Comparison of ENCODE assay signal across 1 cellular context in the genomic region with DNA sequence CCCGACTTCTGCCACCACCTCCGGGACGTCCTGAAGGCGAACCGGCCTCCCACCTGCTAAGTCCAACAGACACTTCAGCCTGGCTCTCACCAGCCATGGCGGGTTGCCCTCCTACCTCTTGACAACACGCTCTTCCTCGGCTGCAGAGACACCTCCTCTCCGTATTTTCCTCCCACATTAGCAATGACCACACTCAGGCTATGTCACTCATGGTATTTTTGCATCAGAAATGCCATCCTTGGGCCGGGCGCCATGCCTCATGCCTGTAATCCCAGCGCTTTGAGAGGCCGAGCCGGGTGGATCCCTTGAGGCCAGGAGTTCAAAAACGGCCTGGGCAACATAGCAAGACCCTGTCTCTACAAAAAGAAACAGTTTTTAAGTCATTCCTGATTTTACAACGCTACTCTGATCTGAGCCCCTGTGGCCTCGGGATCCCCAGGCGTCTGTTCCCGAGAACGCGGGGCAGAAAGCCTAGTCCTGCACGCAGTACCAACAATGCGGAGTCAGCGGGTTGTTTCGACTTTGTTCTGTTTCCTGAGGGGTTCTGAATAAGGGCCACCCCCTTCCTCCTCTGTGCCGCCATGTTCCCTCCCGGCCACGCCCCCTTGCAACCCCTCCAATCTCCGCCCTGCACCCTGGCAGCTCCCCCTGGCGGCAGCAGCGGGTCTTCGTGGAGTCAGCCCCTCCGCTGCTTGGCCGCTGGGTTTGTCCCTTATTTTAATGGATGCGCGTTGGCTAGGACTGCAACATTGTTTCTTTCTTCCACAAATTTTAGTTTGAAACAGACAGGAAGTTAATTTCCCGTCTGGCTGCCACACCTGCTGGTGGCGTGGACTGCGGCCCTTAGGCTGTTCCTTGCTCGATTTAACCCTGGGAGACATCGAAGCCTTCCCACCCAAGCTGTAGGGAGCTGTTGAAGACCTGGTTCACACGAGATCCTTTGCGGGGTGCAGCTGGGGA.
A peak's percentile ranks its signal among the peaks of the same experiment; 100 is the strongest.
TF ChIP-seq lines count a peak whose summit lies in the region.

No MANE protein-coding gene starts in this region.

TF ChIP-seq in HepG2, 621 proteins besides CTCF, POLR2A, EP300 and RAD21 (continued from another document and continues in another):
- peak; percentile 71; the same call in 1 of the 2 replicates for TF ChIP-seq ZNF580 (CRISPR knock-in tag; IDR thresholded peaks at IDR 0.05; ENCODE audit: borderline replicate concordance, low read depth)
- no peak for TF ChIP-seq U2AF2 (IDR thresholded peaks at IDR 0.05; ENCODE audit: low read depth, low read length)
- peak; percentile 50; the same call in 1 of the 2 replicates for TF ChIP-seq ZBTB3 (CRISPR knock-in tag; IDR thresholded peaks at IDR 0.05; ENCODE audit: borderline replicate concordance, low read depth)
- TF ChIP-seq ZNF761 (CRISPR knock-in tag; conservative IDR thresholded peaks at IDR 0.05) = no peak
- peak; percentile 91 for TF ChIP-seq SP4 (CRISPR knock-in tag; IDR thresholded peaks at IDR 0.05)
- TF ChIP-seq, protein P1, sequence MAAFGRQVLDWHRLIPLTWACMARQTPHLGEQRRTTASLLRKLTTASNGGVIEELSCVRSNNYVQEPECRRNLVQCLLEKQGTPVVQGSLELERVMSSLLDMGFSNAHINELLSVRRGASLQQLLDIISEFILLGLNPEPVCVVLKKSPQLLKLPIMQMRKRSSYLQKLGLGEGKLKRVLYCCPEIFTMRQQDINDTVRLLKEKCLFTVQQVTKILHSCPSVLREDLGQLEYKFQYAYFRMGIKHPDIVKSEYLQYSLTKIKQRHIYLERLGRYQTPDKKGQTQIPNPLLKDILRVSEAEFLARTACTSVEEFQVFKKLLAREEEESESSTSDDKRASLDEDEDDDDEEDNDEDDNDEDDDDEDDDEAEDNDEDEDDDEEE (CRISPR knock-in tag; IDR thresholded peaks at IDR 0.05) = no peak
- TF ChIP-seq POLR2G (IDR thresholded peaks at IDR 0.05; ENCODE audit: low read depth, low read length) = peak; percentile 87
- no peak for TF ChIP-seq FOXA1 (IDR thresholded peaks at IDR 0.05)
- TF ChIP-seq FOXA1 (CRISPR knock-in tag; IDR thresholded peaks at IDR 0.05) = peak; percentile 14; the same call in 1 of the 2 replicates
- TF ChIP-seq, protein P2, sequence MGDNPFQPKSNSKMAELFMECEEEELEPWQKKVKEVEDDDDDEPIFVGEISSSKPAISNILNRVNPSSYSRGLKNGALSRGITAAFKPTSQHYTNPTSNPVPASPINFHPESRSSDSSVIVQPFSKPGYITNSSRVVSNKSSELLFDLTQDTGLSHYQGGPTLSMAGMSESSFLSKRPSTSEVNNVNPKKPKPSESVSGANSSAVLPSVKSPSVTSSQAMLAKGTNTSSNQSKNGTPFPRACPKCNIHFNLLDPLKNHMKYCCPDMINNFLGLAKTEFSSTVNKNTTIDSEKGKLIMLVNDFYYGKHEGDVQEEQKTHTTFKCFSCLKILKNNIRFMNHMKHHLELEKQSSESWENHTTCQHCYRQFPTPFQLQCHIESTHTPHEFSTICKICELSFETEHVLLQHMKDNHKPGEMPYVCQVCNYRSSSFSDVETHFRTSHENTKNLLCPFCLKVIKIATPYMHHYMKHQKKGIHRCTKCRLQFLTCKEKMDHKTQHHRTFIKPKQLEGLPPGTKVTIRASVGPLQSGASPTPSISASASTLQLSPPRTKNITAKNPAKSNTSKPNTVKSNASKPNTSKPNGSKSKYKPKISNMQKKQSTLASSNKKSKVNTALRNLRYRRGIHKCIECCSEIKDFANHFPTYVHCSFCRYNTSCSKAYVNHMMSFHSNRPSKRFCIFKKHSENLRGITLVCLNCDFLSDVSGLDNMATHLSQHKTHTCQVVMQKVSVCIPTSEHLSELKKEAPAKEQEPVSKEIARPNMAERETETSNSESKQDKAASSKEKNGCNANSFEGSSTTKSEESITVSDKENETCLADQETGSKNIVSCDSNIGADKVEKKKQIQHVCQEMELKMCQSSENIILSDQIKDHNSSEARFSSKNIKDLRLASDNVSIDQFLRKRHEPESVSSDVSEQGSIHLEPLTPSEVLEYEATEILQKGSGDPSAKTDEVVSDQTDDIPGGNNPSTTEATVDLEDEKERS (CRISPR knock-in tag; IDR thresholded peaks at IDR 0.05) = 0 out of 2 replicates have a peak, but pooled peaks have one; percentile 43
- peak; percentile 56; the same call in 1 of the 2 replicates for TF ChIP-seq MIXL1 (CRISPR knock-in tag; IDR thresholded peaks at IDR 0.05)
- TF ChIP-seq, protein P3, sequence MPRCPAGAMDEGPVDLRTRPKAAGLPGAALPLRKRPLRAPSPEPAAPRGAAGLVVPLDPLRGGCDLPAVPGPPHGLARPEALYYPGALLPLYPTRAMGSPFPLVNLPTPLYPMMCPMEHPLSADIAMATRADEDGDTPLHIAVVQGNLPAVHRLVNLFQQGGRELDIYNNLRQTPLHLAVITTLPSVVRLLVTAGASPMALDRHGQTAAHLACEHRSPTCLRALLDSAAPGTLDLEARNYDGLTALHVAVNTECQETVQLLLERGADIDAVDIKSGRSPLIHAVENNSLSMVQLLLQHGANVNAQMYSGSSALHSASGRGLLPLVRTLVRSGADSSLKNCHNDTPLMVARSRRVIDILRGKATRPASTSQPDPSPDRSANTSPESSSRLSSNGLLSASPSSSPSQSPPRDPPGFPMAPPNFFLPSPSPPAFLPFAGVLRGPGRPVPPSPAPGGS (CRISPR knock-in tag; IDR thresholded peaks at IDR 0.05) = peak; percentile 38
- peak; percentile 67 for TF ChIP-seq RBFOX2 (IDR thresholded peaks at IDR 0.05; ENCODE audit: low read depth, low read length)
- TF ChIP-seq, protein P4, sequence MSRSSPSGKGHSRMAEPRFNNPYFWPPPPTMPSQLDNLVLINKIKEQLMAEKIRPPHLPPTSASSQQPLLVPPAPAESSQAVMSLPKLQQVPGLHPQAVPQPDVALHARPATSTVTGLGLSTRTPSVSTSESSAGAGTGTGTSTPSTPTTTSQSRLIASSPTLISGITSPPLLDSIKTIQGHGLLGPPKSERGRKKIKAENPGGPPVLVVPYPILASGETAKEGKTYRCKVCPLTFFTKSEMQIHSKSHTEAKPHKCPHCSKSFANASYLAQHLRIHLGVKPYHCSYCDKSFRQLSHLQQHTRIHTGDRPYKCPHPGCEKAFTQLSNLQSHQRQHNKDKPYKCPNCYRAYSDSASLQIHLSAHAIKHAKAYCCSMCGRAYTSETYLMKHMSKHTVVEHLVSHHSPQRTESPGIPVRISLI (CRISPR knock-in tag; IDR thresholded peaks at IDR 0.05; ENCODE audit: borderline replicate concordance) = no peak
- no peak for TF ChIP-seq NONO (IDR thresholded peaks at IDR 0.05)
- peak; percentile 21; the same call in 1 of the 2 replicates for TF ChIP-seq NONO (CRISPR knock-in tag; conservative IDR thresholded peaks at IDR 0.05)
- no peak for TF ChIP-seq JDP2 (CRISPR knock-in tag; IDR thresholded peaks at IDR 0.05; ENCODE audit: borderline replicate concordance)
- peak; percentile 53; the same call in 1 of the 2 replicates for TF ChIP-seq PPARG (CRISPR knock-in tag; conservative IDR thresholded peaks at IDR 0.05)
- peak; percentile 72; the same call in 1 of the 2 replicates for TF ChIP-seq ZNF563 (CRISPR knock-in tag; IDR thresholded peaks at IDR 0.05)
- TF ChIP-seq, protein P5, sequence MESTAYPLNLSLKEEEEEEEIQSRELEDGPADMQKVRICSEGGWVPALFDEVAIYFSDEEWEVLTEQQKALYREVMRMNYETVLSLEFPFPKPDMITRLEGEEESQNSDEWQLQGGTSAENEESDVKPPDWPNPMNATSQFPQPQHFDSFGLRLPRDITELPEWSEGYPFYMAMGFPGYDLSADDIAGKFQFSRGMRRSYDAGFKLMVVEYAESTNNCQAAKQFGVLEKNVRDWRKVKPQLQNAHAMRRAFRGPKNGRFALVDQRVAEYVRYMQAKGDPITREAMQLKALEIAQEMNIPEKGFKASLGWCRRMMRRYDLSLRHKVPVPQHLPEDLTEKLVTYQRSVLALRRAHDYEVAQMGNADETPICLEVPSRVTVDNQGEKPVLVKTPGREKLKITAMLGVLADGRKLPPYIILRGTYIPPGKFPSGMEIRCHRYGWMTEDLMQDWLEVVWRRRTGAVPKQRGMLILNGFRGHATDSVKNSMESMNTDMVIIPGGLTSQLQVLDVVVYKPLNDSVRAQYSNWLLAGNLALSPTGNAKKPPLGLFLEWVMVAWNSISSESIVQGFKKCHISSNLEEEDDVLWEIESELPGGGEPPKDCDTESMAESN (CRISPR knock-in tag; conservative IDR thresholded peaks at IDR 0.05) = peak; percentile 59; the same call in 1 of the 2 replicates
- TF ChIP-seq ZNF768 (CRISPR knock-in tag; IDR thresholded peaks at IDR 0.05) = peak; percentile 81
- peak; percentile 79 for TF ChIP-seq GATAD1 (CRISPR knock-in tag; IDR thresholded peaks at IDR 0.05)
- no peak for TF ChIP-seq RNF2 (conservative IDR thresholded peaks at IDR 0.05; ENCODE audit: low read depth)
- peak; percentile 50; the same call in 1 of the 2 replicates for TF ChIP-seq ZNF652 (CRISPR knock-in tag; IDR thresholded peaks at IDR 0.05; ENCODE audit: borderline replicate concordance, low read depth)
- TF ChIP-seq MATR3 (CRISPR knock-in tag; IDR thresholded peaks at IDR 0.05) = no peak
- peak; percentile 78; the same call in 1 of the 2 replicates for TF ChIP-seq ZNF615 (CRISPR knock-in tag; IDR thresholded peaks at IDR 0.05; ENCODE audit: borderline replicate concordance)
- no peak for TF ChIP-seq NFE2L1 (CRISPR knock-in tag; IDR thresholded peaks at IDR 0.05; ENCODE audit: borderline replicate concordance)
- 0 out of 2 replicates have a peak, but pooled peaks have one; percentile 17 for TF ChIP-seq CBFB (CRISPR knock-in tag; IDR thresholded peaks at IDR 0.05)
- 0 out of 2 replicates have a peak, but pooled peaks have one; percentile 22 for TF ChIP-seq SNAPC5 (CRISPR knock-in tag; IDR thresholded peaks at IDR 0.05; ENCODE audit: borderline replicate concordance)
- TF ChIP-seq SKI (IDR thresholded peaks at IDR 0.05; ENCODE audit: partially characterized antibody) = peak; percentile 22
- 0 out of 2 replicates have a peak, but pooled peaks have one; percentile 58 for TF ChIP-seq ZFP36L2 (CRISPR knock-in tag; IDR thresholded peaks at IDR 0.05)
- TF ChIP-seq AKNA (CRISPR knock-in tag; IDR thresholded peaks at IDR 0.05; ENCODE audit: borderline replicate concordance) = 0 out of 2 replicates have a peak, but pooled peaks have one; percentile 41
- peak; percentile 60; the same call in 1 of the 2 replicates for TF ChIP-seq ZSCAN5A (CRISPR knock-in tag; IDR thresholded peaks at IDR 0.05; ENCODE audit: borderline replicate concordance)
- no peak for TF ChIP-seq ZNF180 (CRISPR knock-in tag; IDR thresholded peaks at IDR 0.05; ENCODE audit: borderline replicate concordance, low read depth)
- peak; percentile 74 for TF ChIP-seq MEF2D (CRISPR knock-in tag; IDR thresholded peaks at IDR 0.05)
- peak; percentile 74; the same call in 1 of the 2 replicates for TF ChIP-seq EED (CRISPR knock-in tag; IDR thresholded peaks at IDR 0.05)
- TF ChIP-seq ZBTB46 (CRISPR knock-in tag; IDR thresholded peaks at IDR 0.05; ENCODE audit: borderline replicate concordance) = no peak
- peak; percentile 70 for TF ChIP-seq ZNF205 (CRISPR knock-in tag; IDR thresholded peaks at IDR 0.05)
